8 cellular contexts compared by ENCODE assay signal in the genomic region with DNA sequence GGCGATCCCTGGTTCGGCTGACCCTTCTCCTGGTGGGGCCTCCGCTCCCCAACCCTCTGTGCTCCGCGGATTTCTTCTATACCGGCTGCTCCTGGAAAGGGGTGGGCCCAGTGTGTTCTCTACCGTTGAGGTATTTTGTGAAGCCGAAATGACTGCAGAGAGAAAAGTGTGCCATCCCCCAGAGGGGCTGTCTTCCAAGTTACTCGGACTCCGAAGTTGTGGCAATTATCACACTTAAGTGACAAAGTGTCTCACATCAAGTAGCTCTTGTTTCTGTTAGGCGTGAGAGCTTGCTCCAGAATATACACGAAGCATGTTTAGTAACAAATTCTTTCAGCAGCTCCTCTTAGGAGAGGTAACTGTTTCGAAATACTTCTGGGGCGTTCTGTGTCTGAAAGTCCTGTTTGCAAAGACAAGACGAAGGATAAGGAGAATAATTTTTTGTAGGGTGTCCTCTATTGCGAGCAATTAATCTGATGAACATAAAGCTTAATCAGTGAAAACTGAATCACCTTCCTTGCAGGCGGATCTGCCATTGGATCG. TPM values are rescaled to one million over a fixed set of nuclear protein-coding genes. Genes with fewer than 3 reads are reported as not detected.
DNase-seq lines count a peak whose midpoint lies in the region; ATAC-seq, FAIRE-seq and TF ChIP-seq lines count a peak whose summit lies in the region.

No MANE protein-coding gene starts in this region.

- no peak for TF ChIP-seq EP300 in A549 (IDR thresholded peaks at IDR 0.05)

- BruUV-seq in mammary epithelial cell (replicated peaks; lab: Mats Ljungman, UMichigan), result TSS peak; percentile 58

- in situ Hi-C loops in mammary epithelial cell (cut with MboI; ENCODE audit: low sequenced_read_pairs in 2 of 2), result no loop called here

- H3K4me2 ChIP-seq in A549 (peak overlapping the region; percentile 83), mammary epithelial cell (ENCODE audit: insufficient read depth, low read depth, low read length) (peak overlapping the region; percentile 95)

- H3K4me1 Mint-ChIP-seq in mesothelial cell of epicardium, result peaks cover 49% of the 10 kb centered on the region

- H2AFZ ChIP-seq in mammary epithelial cell (ENCODE audit: low read depth, low read length), result peak overlapping the region; percentile 87

- FAIRE-seq in A549 (lab: Jason Lieb, UNC), result no peak

- TF ChIP-seq CTCF in A549 (IDR thresholded peaks at IDR 0.05) (no peak), HL-60 (IDR thresholded peaks at IDR 0.05; ENCODE audit: insufficient read depth, low read length) (no peak), mammary epithelial cell (conservative IDR thresholded peaks at IDR 0.05 in 1 of 2, IDR thresholded peaks at IDR 0.05 in 1 of 2; ENCODE audit: extremely low read depth in 1 of 2, insufficient read depth in 1 of 2, low read depth in 1 of 2, low read length in 2 of 2) (no peak), mesothelial cell of epicardium (IDR thresholded peaks at IDR 0.05; ENCODE audit: unreplicated experiment) (no peak)

- no peaks in the 10 kb centered on the region for H3K36me3 ChIP-seq in mammary epithelial cell (ENCODE audit: insufficient read depth, low read length)

- H3K27ac ChIP-seq in A549 (peak overlapping the region; percentile 95 to 97), HL-60 (replicated peaks) (peak overlapping the region; percentile 96), mammary epithelial cell (ENCODE audit: insufficient read depth, low read depth, low read length) (peak overlapping the region; percentile 98)

- 3% methylated on average over 15 of the region's 18 CpGs for WGBS in A549 (ENCODE audit: missing lambda C conversion rate)
- WGBS in mammary epithelial cell (ENCODE audit: low coverage, missing lambda C conversion rate), result under 1% methylated on average over 15 of the region's 18 CpGs

- TF ChIP-seq RAD21 in A549 (conservative IDR thresholded peaks at IDR 0.05 in 1 of 2, IDR thresholded peaks at IDR 0.05 in 1 of 2), result no peak

- H3K9me3 Mint-ChIP-seq in mesothelial cell of epicardium, result no peaks in the 10 kb centered on the region

- CTCF ChIA-PET in A549 (lab: Yijun Ruan, JAX) (interaction anchor here (0.6 to 1.6 kb wide), 5 partner anchors 20 to 142 kb away, joined by 3 to 4 read pairs (median 3); no protein-coding TSS in a partner anchor), mammary epithelial cell (lab: Charles Lee; ENCODE audit: low non-redundant PET) (interaction anchor here (0.5 kb wide), 1 partner anchor 35 kb away, joined by 6 read pairs; no protein-coding TSS in a partner anchor)

- H3K27me3 ChIP-seq in HL-60 (ENCODE audit: insufficient read depth, poor library complexity, severe bottlenecking) (no peaks in the 10 kb centered on the region), mammary epithelial cell (ENCODE audit: insufficient read depth, low read length) (no peaks in the 10 kb centered on the region)

- H4K20me1 ChIP-seq in mammary epithelial cell (ENCODE audit: insufficient read depth, low read length), result no peaks in the 10 kb centered on the region

- intact Hi-C loops in mammary epithelial cell (cut with micrococcal nuclease), result loop anchor here (2.0 to 5.0 kb wide), 2 partner anchors 40 to 423 kb away; no protein-coding TSS in a partner anchor

- H3K36me3 Mint-ChIP-seq in mesothelial cell of epicardium, result peaks cover 9% of the 10 kb centered on the region

- ATAC-seq in A549 (peak in 1 of 2 experiments; percentile 55; a peak in 2 of 6 replicates), HG02852 (IDR thresholded peaks at IDR 0.05; ENCODE audit: unreplicated experiment) (no peak), GM19463 (IDR thresholded peaks at IDR 0.05; ENCODE audit: unreplicated experiment) (no peak)

- H3K79me2 ChIP-seq in mammary epithelial cell (ENCODE audit: insufficient read depth, low read length), result peaks cover 95% of the 10 kb centered on the region

- POLR2A ChIA-PET in A549 (lab: Yijun Ruan, JAX), result interaction anchor here (0.6 to 1.5 kb wide), 13 partner anchors 16 to 429 kb away, joined by 3 to 8 read pairs (median 4); a partner anchor contains a TSS

- H3K4me1 ChIP-seq in A549 (peaks cover 38% of the 10 kb centered on the region), mammary epithelial cell (ENCODE audit: insufficient read depth, low read length) (peaks cover 38% of the 10 kb centered on the region)

- H3K9ac ChIP-seq in mammary epithelial cell (ENCODE audit: insufficient read depth, low read length), result peak overlapping the region; percentile 96

- H3K9me3 ChIP-seq in A549 (no peaks in the 10 kb centered on the region), mammary epithelial cell (replicated peaks; ENCODE audit: insufficient read depth, low read length) (no peaks in the 10 kb centered on the region)

- H3K27ac Mint-ChIP-seq in mesothelial cell of epicardium, result peak overlapping the region; percentile 100

- dilution Hi-C loops in mammary epithelial cell (cut with HindIII; ENCODE audit: low sequenced_read_pairs), result no loop called here

- no peak for TF ChIP-seq POLR2A in A549 (IDR thresholded peaks at IDR 0.05; ENCODE audit: low read length)

- H3K4me3 Mint-ChIP-seq in mesothelial cell of epicardium, result peak overlapping the region; percentile 96

- H3K27me3 Mint-ChIP-seq in mesothelial cell of epicardium (ENCODE audit: low read depth), result no peaks in the 10 kb centered on the region

- DNase-seq in A549 (ENCODE audit: low read depth in 1 of 2, low spot score in 1 of 2) (no peak), HL-60 (ENCODE audit: low read depth in 1 of 2, low spot score in 1 of 2) (peak in 1 of 2 experiments; percentile 14), mammary epithelial cell (peak; percentile 5), mesothelial cell of epicardium (ENCODE audit: low spot score in 2 of 2, unreplicated experiment in 2 of 2) (no peak), NCI-H146 treated with DMSO at 0.1 percent for 48 hours (lab: John Stamatoyannopoulos, UW; ENCODE audit: unreplicated experiment) (no peak), midbrain (lab: John Stamatoyannopoulos, UW) (no peak)

- H3K4me3 ChIP-seq in A549 (peak overlapping the region; percentile 99), HL-60 (replicated peaks; ENCODE audit: insufficient read depth, low read length) (peak overlapping the region; percentile 95), mammary epithelial cell (replicated peaks in 1 of 3; ENCODE audit: insufficient read depth in 1 of 3, low read depth in 2 of 3, low read length in 3 of 3) (peak overlapping the region; percentile 90 to 98 (median 92))

TF ChIP-seq in A549, 52 proteins besides CTCF, POLR2A, EP300 and RAD21:
- TF ChIP-seq RFX5 (IDR thresholded peaks at IDR 0.05) (no peak), CEBPB (IDR thresholded peaks at IDR 0.05) (no peak), PHF8 (IDR thresholded peaks at IDR 0.05; ENCODE audit: borderline replicate concordance, low read depth) (peak; percentile 17; the same call in 1 of the 2 replicates), KDM5A (IDR thresholded peaks at IDR 0.05) (peak; percentile 41)
- TF ChIP-seq, protein P1, sequence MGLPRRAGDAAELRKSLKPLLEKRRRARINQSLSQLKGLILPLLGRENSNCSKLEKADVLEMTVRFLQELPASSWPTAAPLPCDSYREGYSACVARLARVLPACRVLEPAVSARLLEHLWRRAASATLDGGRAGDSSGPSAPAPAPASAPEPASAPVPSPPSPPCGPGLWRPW (IDR thresholded peaks at IDR 0.05), result no peak
TF ChIP-seq in A549: peak in this region for 2.

RNA-seq across cellular contexts. Expression of a gene that starts 0.4 kb away (rescaled TPM):
- polyA plus RNA-seq in A549 (2011; rRNA removed) (23.3 and 23.6 TPM in 2 replicates), A549 (2017; fragmentation: RNase III; extraction: RNeasy Plus Mini Kit Qiagen cat#74134 plus additional on column Dnase treatment) (10.4 to 12.7 TPM (median 12.7 TPM) in 3 replicates), mammary epithelial cell (9.6 TPM)
- polyA plus RNA-seq in A549 (2012; cell fraction: cytosol; rRNA removed), result 8.9 and 10.1 TPM in 2 replicates
- polyA plus RNA-seq in A549 (2012; cell fraction: nucleus; rRNA removed), result 5.4 and 7.6 TPM in 2 replicates
- polyA minus RNA-seq in A549 (2011; rRNA and poly(A)+ RNA removed), result 26.6 and 37.1 TPM in 2 replicates
- total RNA-seq in mammary epithelial cell (10 to 100 TPM; 14.0 to 16.8 TPM), mesothelial cell of epicardium (21.2 to 24.8 TPM (median 22.6 TPM) in 3 replicates)
- 47.1 TPM for polyA minus RNA-seq in mammary epithelial cell

RNA-seq across cellular contexts. Expression of a gene that starts 0.9 kb away (rescaled TPM):
- 114 and 181 TPM in 2 replicates for polyA plus RNA-seq in A549 (2011; rRNA removed)
- polyA plus RNA-seq in A549 (2012; cell fraction: cytosol; rRNA removed), result 53.2 and 57.4 TPM in 2 replicates
- 15.5 and 19.4 TPM in 2 replicates for polyA plus RNA-seq in A549 (2012; cell fraction: nucleus; rRNA removed)
- 212 to 227 TPM (median 220 TPM) in 3 replicates for polyA plus RNA-seq in A549 (2017; fragmentation: RNase III; extraction: RNeasy Plus Mini Kit Qiagen cat#74134 plus additional on column Dnase treatment)
- 50.5 and 53.7 TPM in 2 replicates for polyA minus RNA-seq in A549 (2011; rRNA and poly(A)+ RNA removed)
- total RNA-seq in mammary epithelial cell, result 100 to 1,000 TPM; 163 to 206 TPM
- 111 TPM for polyA plus RNA-seq in mammary epithelial cell
- polyA minus RNA-seq in mammary epithelial cell, result 59.3 TPM
- 327 to 365 TPM (median 344 TPM) in 3 replicates for total RNA-seq in mesothelial cell of epicardium

RNA-seq across cellular contexts. Expression of a gene that starts 4.5 kb away (rescaled TPM):
- polyA plus RNA-seq in A549 (2011; rRNA removed) (not detected in 2 replicates), A549 (2017; fragmentation: RNase III; extraction: RNeasy Plus Mini Kit Qiagen cat#74134 plus additional on column Dnase treatment) (not detected in 3 replicates), mammary epithelial cell (not detected)
- not detected in 2 replicates for polyA plus RNA-seq in A549 (2012; cell fraction: cytosol; rRNA removed)
- not detected in 2 replicates for polyA plus RNA-seq in A549 (2012; cell fraction: nucleus; rRNA removed)
- not detected in 2 replicates for polyA minus RNA-seq in A549 (2011; rRNA and poly(A)+ RNA removed)
- total RNA-seq in mammary epithelial cell (not detected), mesothelial cell of epicardium (not detected in 3 replicates)
- polyA minus RNA-seq in mammary epithelial cell, result not detected

RNA-seq across cellular contexts. Expression of a gene that starts 38.2 kb away (rescaled TPM):
- polyA plus RNA-seq in A549 (2011; rRNA removed), result 33.7 and 35.1 TPM in 2 replicates
- 9.7 and 13.3 TPM in 2 replicates for polyA plus RNA-seq in A549 (2012; cell fraction: cytosol; rRNA removed)
- polyA plus RNA-seq in A549 (2012; cell fraction: nucleus; rRNA removed), result 8.0 and 12.4 TPM in 2 replicates
- 17.2 to 20.3 TPM (median 19.9 TPM) in 3 replicates for polyA plus RNA-seq in A549 (2017; fragmentation: RNase III; extraction: RNeasy Plus Mini Kit Qiagen cat#74134 plus additional on column Dnase treatment)
- polyA minus RNA-seq in A549 (2011; rRNA and poly(A)+ RNA removed), result 7.3 and 9.9 TPM in 2 replicates
- 10 to 100 TPM; 24.8 to 31.6 TPM for total RNA-seq in mammary epithelial cell
- polyA plus RNA-seq in mammary epithelial cell, result 33.8 TPM
- 45.8 TPM for polyA minus RNA-seq in mammary epithelial cell
- total RNA-seq in mesothelial cell of epicardium, result 30.1 to 31.1 TPM (median 30.6 TPM) in 3 replicates
